ENCODE assay signal across 1 cellular context in the genomic region with DNA sequence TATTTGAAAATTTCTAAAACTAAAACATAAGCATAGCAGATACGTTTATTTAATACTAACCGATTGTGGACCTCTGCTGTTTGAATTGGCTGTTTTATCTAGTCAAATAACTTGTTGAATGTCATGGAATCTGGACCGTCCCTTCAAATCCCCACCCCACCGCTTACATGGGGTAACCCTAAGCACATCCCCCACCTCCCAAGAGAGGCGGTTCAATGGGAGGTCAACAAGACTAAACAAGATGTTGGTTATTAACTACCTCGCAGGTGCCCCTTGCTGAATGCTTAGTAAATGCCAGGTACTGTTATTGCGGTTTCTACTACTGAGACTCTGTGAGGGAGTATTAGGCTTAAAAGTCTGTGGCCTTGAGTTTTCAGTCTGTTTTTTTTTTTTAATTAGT.
A peak's percentile ranks its signal among the peaks of the same experiment; 100 is the strongest.
TF ChIP-seq lines count a peak whose summit lies in the region.

No MANE protein-coding gene starts in this region.

TF ChIP-seq in HepG2, 621 proteins besides CTCF, POLR2A, EP300 and RAD21 (continued from another document and continues in another):
- TF ChIP-seq, protein P1, sequence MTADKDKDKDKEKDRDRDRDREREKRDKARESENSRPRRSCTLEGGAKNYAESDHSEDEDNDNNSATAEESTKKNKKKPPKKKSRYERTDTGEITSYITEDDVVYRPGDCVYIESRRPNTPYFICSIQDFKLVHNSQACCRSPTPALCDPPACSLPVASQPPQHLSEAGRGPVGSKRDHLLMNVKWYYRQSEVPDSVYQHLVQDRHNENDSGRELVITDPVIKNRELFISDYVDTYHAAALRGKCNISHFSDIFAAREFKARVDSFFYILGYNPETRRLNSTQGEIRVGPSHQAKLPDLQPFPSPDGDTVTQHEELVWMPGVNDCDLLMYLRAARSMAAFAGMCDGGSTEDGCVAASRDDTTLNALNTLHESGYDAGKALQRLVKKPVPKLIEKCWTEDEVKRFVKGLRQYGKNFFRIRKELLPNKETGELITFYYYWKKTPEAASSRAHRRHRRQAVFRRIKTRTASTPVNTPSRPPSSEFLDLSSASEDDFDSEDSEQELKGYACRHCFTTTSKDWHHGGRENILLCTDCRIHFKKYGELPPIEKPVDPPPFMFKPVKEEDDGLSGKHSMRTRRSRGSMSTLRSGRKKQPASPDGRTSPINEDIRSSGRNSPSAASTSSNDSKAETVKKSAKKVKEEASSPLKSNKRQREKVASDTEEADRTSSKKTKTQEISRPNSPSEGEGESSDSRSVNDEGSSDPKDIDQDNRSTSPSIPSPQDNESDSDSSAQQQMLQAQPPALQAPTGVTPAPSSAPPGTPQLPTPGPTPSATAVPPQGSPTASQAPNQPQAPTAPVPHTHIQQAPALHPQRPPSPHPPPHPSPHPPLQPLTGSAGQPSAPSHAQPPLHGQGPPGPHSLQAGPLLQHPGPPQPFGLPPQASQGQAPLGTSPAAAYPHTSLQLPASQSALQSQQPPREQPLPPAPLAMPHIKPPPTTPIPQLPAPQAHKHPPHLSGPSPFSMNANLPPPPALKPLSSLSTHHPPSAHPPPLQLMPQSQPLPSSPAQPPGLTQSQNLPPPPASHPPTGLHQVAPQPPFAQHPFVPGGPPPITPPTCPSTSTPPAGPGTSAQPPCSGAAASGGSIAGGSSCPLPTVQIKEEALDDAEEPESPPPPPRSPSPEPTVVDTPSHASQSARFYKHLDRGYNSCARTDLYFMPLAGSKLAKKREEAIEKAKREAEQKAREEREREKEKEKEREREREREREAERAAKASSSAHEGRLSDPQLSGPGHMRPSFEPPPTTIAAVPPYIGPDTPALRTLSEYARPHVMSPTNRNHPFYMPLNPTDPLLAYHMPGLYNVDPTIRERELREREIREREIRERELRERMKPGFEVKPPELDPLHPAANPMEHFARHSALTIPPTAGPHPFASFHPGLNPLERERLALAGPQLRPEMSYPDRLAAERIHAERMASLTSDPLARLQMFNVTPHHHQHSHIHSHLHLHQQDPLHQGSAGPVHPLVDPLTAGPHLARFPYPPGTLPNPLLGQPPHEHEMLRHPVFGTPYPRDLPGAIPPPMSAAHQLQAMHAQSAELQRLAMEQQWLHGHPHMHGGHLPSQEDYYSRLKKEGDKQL (CRISPR knock-in tag; IDR thresholded peaks at IDR 0.05; ENCODE audit: low read depth) = 0 out of 2 replicates have a peak, but pooled peaks have one; percentile 34
- TF ChIP-seq ZNF468 (CRISPR knock-in tag; IDR thresholded peaks at IDR 0.05) (no peak), ZNF547 (CRISPR knock-in tag; IDR thresholded peaks at IDR 0.05) (no peak), ZFX (CRISPR knock-in tag; IDR thresholded peaks at IDR 0.05; ENCODE audit: low read depth) (no peak), HOXA3 (CRISPR knock-in tag; IDR thresholded peaks at IDR 0.05) (peak; percentile 9; the same call in 1 of the 2 replicates), ATF5 (CRISPR knock-in tag; IDR thresholded peaks at IDR 0.05; ENCODE audit: low read depth) (no peak), KLF16 (CRISPR knock-in tag; IDR thresholded peaks at IDR 0.05) (peak in 1 of 2 experiments; percentile 50; a peak in 1 of 4 replicates), SRSF4 (IDR thresholded peaks at IDR 0.05; ENCODE audit: low read depth, low read length, poor library complexity, severe bottlenecking) (no peak), MTF2 (CRISPR knock-in tag; IDR thresholded peaks at IDR 0.05; ENCODE audit: borderline replicate concordance) (no peak), REPIN1 (CRISPR knock-in tag; IDR thresholded peaks at IDR 0.05; ENCODE audit: borderline replicate concordance, low read depth) (peak; percentile 83), ZFY (CRISPR knock-in tag; IDR thresholded peaks at IDR 0.05) (no peak), E2F2 (CRISPR knock-in tag; IDR thresholded peaks at IDR 0.05; ENCODE audit: borderline replicate concordance) (no peak), TBL1XR1 (IDR thresholded peaks at IDR 0.05; ENCODE audit: borderline replicate concordance, low read length, partially characterized antibody) (no peak), THRA (CRISPR knock-in tag; IDR thresholded peaks at IDR 0.05; ENCODE audit: borderline replicate concordance) (peak; percentile 74; the same call in 1 of the 2 replicates), ZSCAN31 (CRISPR knock-in tag; IDR thresholded peaks at IDR 0.05; ENCODE audit: low read depth) (no peak), ZBTB2 (CRISPR knock-in tag; IDR thresholded peaks at IDR 0.05; ENCODE audit: low read depth) (no peak), CSRNP2 (CRISPR knock-in tag; conservative IDR thresholded peaks at IDR 0.05; ENCODE audit: low read depth) (no peak), CREB3 (CRISPR knock-in tag; IDR thresholded peaks at IDR 0.05) (no peak), ZFP90 (CRISPR knock-in tag; IDR thresholded peaks at IDR 0.05; ENCODE audit: borderline replicate concordance) (no peak), ZFP82 (CRISPR knock-in tag; IDR thresholded peaks at IDR 0.05; ENCODE audit: borderline replicate concordance) (no peak), CBX1 (IDR thresholded peaks at IDR 0.05; ENCODE audit: low read depth) (no peak), ZNF607 (CRISPR knock-in tag; IDR thresholded peaks at IDR 0.05; ENCODE audit: borderline replicate concordance) (no peak), JDP2 (CRISPR knock-in tag; IDR thresholded peaks at IDR 0.05; ENCODE audit: borderline replicate concordance) (no peak), ZNF7 (CRISPR knock-in tag; IDR thresholded peaks at IDR 0.05) (no peak), FOSL1 (CRISPR knock-in tag; IDR thresholded peaks at IDR 0.05; ENCODE audit: borderline replicate concordance) (no peak), ZBTB8A (CRISPR knock-in tag; IDR thresholded peaks at IDR 0.05; ENCODE audit: borderline replicate concordance, low read depth) (no peak), NPAS2 (CRISPR knock-in tag; IDR thresholded peaks at IDR 0.05; ENCODE audit: borderline replicate concordance) (no peak), ZNF558 (CRISPR knock-in tag; IDR thresholded peaks at IDR 0.05; ENCODE audit: borderline replicate concordance) (no peak)
- TF ChIP-seq, protein P2, sequence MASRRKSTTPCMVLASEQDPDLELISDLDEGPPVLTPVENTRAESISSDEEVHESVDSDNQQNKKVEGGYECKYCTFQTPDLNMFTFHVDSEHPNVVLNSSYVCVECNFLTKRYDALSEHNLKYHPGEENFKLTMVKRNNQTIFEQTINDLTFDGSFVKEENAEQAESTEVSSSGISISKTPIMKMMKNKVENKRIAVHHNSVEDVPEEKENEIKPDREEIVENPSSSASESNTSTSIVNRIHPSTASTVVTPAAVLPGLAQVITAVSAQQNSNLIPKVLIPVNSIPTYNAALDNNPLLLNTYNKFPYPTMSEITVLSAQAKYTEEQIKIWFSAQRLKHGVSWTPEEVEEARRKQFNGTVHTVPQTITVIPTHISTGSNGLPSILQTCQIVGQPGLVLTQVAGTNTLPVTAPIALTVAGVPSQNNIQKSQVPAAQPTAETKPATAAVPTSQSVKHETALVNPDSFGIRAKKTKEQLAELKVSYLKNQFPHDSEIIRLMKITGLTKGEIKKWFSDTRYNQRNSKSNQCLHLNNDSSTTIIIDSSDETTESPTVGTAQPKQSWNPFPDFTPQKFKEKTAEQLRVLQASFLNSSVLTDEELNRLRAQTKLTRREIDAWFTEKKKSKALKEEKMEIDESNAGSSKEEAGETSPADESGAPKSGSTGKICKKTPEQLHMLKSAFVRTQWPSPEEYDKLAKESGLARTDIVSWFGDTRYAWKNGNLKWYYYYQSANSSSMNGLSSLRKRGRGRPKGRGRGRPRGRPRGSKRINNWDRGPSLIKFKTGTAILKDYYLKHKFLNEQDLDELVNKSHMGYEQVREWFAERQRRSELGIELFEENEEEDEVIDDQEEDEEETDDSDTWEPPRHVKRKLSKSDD (CRISPR knock-in tag; IDR thresholded peaks at IDR 0.05; ENCODE audit: low read depth) = no peak
- TF ChIP-seq, protein P3, sequence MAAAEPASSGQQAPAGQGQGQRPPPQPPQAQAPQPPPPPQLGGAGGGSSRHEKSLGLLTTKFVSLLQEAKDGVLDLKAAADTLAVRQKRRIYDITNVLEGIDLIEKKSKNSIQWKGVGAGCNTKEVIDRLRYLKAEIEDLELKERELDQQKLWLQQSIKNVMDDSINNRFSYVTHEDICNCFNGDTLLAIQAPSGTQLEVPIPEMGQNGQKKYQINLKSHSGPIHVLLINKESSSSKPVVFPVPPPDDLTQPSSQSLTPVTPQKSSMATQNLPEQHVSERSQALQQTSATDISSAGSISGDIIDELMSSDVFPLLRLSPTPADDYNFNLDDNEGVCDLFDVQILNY (CRISPR knock-in tag; conservative IDR thresholded peaks at IDR 0.05) = no peak
- TF ChIP-seq, protein P4, sequence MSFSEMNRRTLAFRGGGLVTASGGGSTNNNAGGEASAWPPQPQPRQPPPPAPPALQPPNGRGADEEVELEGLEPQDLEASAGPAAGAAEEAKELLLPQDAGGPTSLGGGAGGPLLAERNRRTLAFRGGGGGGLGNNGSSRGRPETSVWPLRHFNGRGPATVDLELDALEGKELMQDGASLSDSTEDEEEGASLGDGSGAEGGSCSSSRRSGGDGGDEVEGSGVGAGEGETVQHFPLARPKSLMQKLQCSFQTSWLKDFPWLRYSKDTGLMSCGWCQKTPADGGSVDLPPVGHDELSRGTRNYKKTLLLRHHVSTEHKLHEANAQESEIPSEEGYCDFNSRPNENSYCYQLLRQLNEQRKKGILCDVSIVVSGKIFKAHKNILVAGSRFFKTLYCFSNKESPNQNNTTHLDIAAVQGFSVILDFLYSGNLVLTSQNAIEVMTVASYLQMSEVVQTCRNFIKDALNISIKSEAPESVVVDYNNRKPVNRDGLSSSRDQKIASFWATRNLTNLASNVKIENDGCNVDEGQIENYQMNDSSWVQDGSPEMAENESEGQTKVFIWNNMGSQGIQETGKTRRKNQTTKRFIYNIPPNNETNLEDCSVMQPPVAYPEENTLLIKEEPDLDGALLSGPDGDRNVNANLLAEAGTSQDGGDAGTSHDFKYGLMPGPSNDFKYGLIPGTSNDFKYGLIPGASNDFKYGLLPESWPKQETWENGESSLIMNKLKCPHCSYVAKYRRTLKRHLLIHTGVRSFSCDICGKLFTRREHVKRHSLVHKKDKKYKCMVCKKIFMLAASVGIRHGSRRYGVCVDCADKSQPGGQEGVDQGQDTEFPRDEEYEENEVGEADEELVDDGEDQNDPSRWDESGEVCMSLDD (CRISPR knock-in tag; IDR thresholded peaks at IDR 0.05; ENCODE audit: borderline replicate concordance) = no peak
- TF ChIP-seq, protein P5, sequence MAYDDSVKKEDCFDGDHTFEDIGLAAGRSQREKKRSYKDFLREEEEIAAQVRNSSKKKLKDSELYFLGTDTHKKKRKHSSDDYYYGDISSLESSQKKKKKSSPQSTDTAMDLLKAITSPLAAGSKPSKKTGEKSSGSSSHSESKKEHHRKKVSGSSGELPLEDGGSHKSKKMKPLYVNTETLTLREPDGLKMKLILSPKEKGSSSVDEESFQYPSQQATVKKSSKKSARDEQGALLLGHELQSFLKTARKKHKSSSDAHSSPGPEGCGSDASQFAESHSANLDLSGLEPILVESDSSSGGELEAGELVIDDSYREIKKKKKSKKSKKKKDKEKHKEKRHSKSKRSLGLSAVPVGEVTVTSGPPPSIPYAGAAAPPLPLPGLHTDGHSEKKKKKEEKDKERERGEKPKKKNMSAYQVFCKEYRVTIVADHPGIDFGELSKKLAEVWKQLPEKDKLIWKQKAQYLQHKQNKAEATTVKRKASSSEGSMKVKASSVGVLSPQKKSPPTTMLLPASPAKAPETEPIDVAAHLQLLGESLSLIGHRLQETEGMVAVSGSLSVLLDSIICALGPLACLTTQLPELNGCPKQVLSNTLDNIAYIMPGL (CRISPR knock-in tag; IDR thresholded peaks at IDR 0.05; ENCODE audit: borderline replicate concordance in 1 of 2, low read depth in 1 of 2) = no peak
